Comparison of ENCODE assay signal across 28 cellular contexts in genomic region chr7:141225916-141226618, GRCh38.
DNase-seq lines count a peak whose midpoint lies in the region; ATAC-seq, FAIRE-seq and TF ChIP-seq lines count a peak whose summit lies in the region.
"Had no signal": no experiment of that assay in that cellular context is flagged by ENCODE, and none has a peak within 500 bp of the region (broad histone marks: within the 10 kb centered on the region; RNA-seq: fewer than 3 reads in every experiment).

No MANE protein-coding gene starts in this region.

- SMC1A ChIA-PET in GM12878 (lab: Charles Lee; ENCODE audit: uncharacterized antibody, unreplicated experiment): interaction anchor here (1.2 to 1.3 kb wide), 4 partner anchors 28 to 257 kb away, joined by 3 to 4 read pairs (median 3); no protein-coding TSS in a partner anchor

- no peaks in the 10 kb centered on the region for H3K9me3 ChIP-seq in GM12878 (replicated peaks; ENCODE audit: control insufficient read depth, insufficient read depth, low read length)

- POLR2A ChIA-PET in GM12878 (lab: Charles Lee): interaction anchor here (0.5 kb wide), 1 partner anchor 65 kb away, joined by 3 read pairs; no protein-coding TSS in a partner anchor

- no peak for FAIRE-seq in GM12878 (lab: Jason Lieb, UNC)
- FAIRE-seq: astrocyte had no signal

- H3K4me1 ChIP-seq in GM12878 (ENCODE audit: control insufficient read depth, insufficient read depth, low read length): peaks cover 6% of the 10 kb centered on the region; the same call in 1 of the 2 replicates
- H3K4me1 ChIP-seq: BLaER1 treated with 17β-estradiol and CSF1 and Interleukin-3, amounts not matched to agents 10 nM and 100 nM; neural progenitor cell had no signal

- H3K9ac ChIP-seq in GM12878 (ENCODE audit: control insufficient read depth, insufficient read depth, low read length): no peak overlapping the region
- H3K9ac ChIP-seq: BLaER1 treated with 17β-estradiol and CSF1 and Interleukin-3, amounts not matched to agents 10 nM and 100 nM; KMS-11; neural progenitor cell had no signal

- ATAC-seq in GM12878 (peak; percentile 70), HG03571 (IDR thresholded peaks at IDR 0.05; ENCODE audit: unreplicated experiment) (no peak), GM18519 (IDR thresholded peaks at IDR 0.05; ENCODE audit: low FRiP score, unreplicated experiment) (no peak)
- ATAC-seq: activated naive CD4-positive, alpha-beta T cell treated with anti-CD3 and anti-CD28 coated beads, Interleukin-2, amount 50 U/mL, for 72 hours; HCT116; PC-3; T-cell had no signal

- H3K27ac ChIP-seq in GM12878 (ENCODE audit: control insufficient read depth, insufficient read depth): no peak overlapping the region
- H3K27ac ChIP-seq: BLaER1 treated with 17β-estradiol and CSF1 and Interleukin-3, amounts not matched to agents 10 nM and 100 nM; KMS-11; neural progenitor cell had no signal

- H4K20me1 ChIP-seq in GM12878 (ENCODE audit: control insufficient read depth, insufficient read depth): no peaks in the 10 kb centered on the region; the same call in 1 of the 2 replicates
- H4K20me1 ChIP-seq: BLaER1 treated with 17β-estradiol and CSF1 and Interleukin-3, amounts not matched to agents 10 nM and 100 nM had no signal

- no peak for TF ChIP-seq POLR2A in GM12878 (IDR thresholded peaks at IDR 0.05; ENCODE audit: low read depth, low read length)

- H3K36me3 ChIP-seq in GM12878 (ENCODE audit: control insufficient read depth in 2 of 2, insufficient read depth in 2 of 2, low read length in 1 of 2): no peaks in the 10 kb centered on the region
- H3K36me3 ChIP-seq: BLaER1 treated with 17β-estradiol and CSF1 and Interleukin-3, amounts not matched to agents 10 nM and 100 nM; neural progenitor cell had no signal

- in situ Hi-C loops in GM12878 (cut with MboI): no loop called here

- no peak for TF ChIP-seq EP300 in GM12878 (IDR thresholded peaks at IDR 0.05; ENCODE audit: borderline replicate concordance in 1 of 2, control insufficient read depth in 1 of 2, low read depth in 2 of 2, low read length in 2 of 2)

- intact Hi-C loops in GM12878 (cut with micrococcal nuclease; ENCODE audit: unreplicated experiment): loop anchor here (10.0 kb wide), 1 partner anchor 309 kb away; no protein-coding TSS in a partner anchor

- TF ChIP-seq RAD21 in GM12878 (IDR thresholded peaks at IDR 0.05; ENCODE audit: insufficient read depth, low read depth, low read length): no peak

- no peak overlapping the region for H3K4me2 ChIP-seq in GM12878 (ENCODE audit: control insufficient read depth, insufficient read depth)
- H3K4me2 ChIP-seq: BLaER1 treated with 17β-estradiol and CSF1 and Interleukin-3, amounts not matched to agents 10 nM and 100 nM; KMS-11; neural progenitor cell had no signal

- RAD21 ChIA-PET in GM12878 (lab: Charles Lee; ENCODE audit: unreplicated experiment): interaction anchor here (1.0 to 1.4 kb wide), 2 partner anchors 14 to 212 kb away, joined by 3 to 5 read pairs; partner anchors contain the start of gene MRPS33

- H3K79me2 ChIP-seq in GM12878 (ENCODE audit: control insufficient read depth, insufficient read depth, low read length): no peaks in the 10 kb centered on the region

- H3K27me3 ChIP-seq in GM12878 (replicated peaks in 1 of 2; ENCODE audit: control insufficient read depth in 2 of 2, insufficient read depth in 2 of 2, low read length in 1 of 2): no peaks in the 10 kb centered on the region
- H3K27me3 ChIP-seq: BLaER1 treated with 17β-estradiol and CSF1 and Interleukin-3, amounts not matched to agents 10 nM and 100 nM; dorsolateral prefrontal cortex; neural progenitor cell had no signal

- TF ChIP-seq CTCF in GM12865 (IDR thresholded peaks at IDR 0.05; ENCODE audit: insufficient read depth, low read depth, low read length, missing control alignments) (no peak), GM12878 (IDR thresholded peaks at IDR 0.05 in 2 of 3, conservative IDR thresholded peaks at IDR 0.05 in 1 of 3; ENCODE audit: control insufficient read depth in 2 of 3, extremely low read depth in 1 of 3, insufficient read depth in 1 of 3, low read depth in 3 of 3, low read length in 3 of 3) (no peak)

- BruUV-seq in GM12878 (replicated peaks; lab: Mats Ljungman, UMichigan): no TSS peak

- CTCF ChIA-PET in GM12878 (lab: Yijun Ruan, JAX): interaction anchor here (0.7 to 1.0 kb wide), 4 partner anchors 12 to 213 kb away, joined by 3 read pairs; no protein-coding TSS in a partner anchor

- 8% methylated on average over 8 of the region's 8 CpGs for WGBS in GM12878 (ENCODE audit: insufficient coverage, insufficient replicate concordance, low lambda C conversion rate, missing lambda C conversion rate)

- H3K4me3 ChIP-seq in GM12865 (ENCODE audit: low read depth, low read length): no peak overlapping the region
- no peak overlapping the region for H3K4me3 ChIP-seq in GM12878
- H3K4me3 ChIP-seq: BLaER1 treated with 17β-estradiol and CSF1 and Interleukin-3, amounts not matched to agents 10 nM and 100 nM; dorsolateral prefrontal cortex; lung; neural progenitor cell had no signal

- H2AFZ ChIP-seq in GM12878 (ENCODE audit: control insufficient read depth, low read depth, low read length): no peak overlapping the region
- H2AFZ ChIP-seq: neural progenitor cell had no signal

- DNase-seq in GM12865 (ENCODE audit: low read depth): peak; percentile 43
- DNase-seq in HT1080 (ENCODE audit: low read depth): peak; percentile 22
- peak; percentile 3 for DNase-seq in GM12878 (ENCODE audit: low read depth, low spot score)
- DNase-seq in nucleus accumbens (lab: John Stamatoyannopoulos, UW): peak in 41 of 56 donors; percentile 12 to 91 (median 55)
- no peak for DNase-seq in NCI-H510A treated with DMSO at 0.1 percent for 48 hours (lab: John Stamatoyannopoulos, UW)
- DNase-seq: activated CD4-positive, alpha-beta memory T cell treated with anti-CD3 and anti-CD28 coated beads for 36 hours; activated CD4-positive, CD25-positive, alpha-beta regulatory T cell; activated CD8-positive, alpha-beta memory T cell treated with anti-CD3 and anti-CD28 coated beads, Interleukin-2, amount 50 U/mL, for 48 hours; COR-L47; DMS79; GF-D8; glutamatergic neuron; kidney glomerular epithelial cell; NCI-H1048; NCI-H187; NCI-H345; PC-3; T-cell had no signal

TF ChIP-seq in GM12878, 131 proteins besides CTCF, POLR2A, EP300 and RAD21:
- TF ChIP-seq KAT2A (conservative IDR thresholded peaks at IDR 0.05; ENCODE audit: control insufficient read depth, low read depth, low read length) (no peak), TBL1XR1 (IDR thresholded peaks at IDR 0.05; ENCODE audit: low read depth, low read length) (no peak), IKZF1 (conservative IDR thresholded peaks at IDR 0.05) (peak; percentile 41), SKIL (IDR thresholded peaks at IDR 0.05; ENCODE audit: low read depth, poor library complexity, severe bottlenecking) (no peak), ESRRA (IDR thresholded peaks at IDR 0.05; ENCODE audit: low read length) (no peak), SIX5 (IDR thresholded peaks at IDR 0.05; ENCODE audit: low read depth, low read length, severe bottlenecking) (no peak), SPI1 (IDR thresholded peaks at IDR 0.05; ENCODE audit: borderline replicate concordance, insufficient read depth, low read depth, low read length) (peak; percentile 54; the same call in 1 of the 2 replicates), PKNOX1 (IDR thresholded peaks at IDR 0.05) (peak; percentile 60), IKZF2 (IDR thresholded peaks at IDR 0.05) (0 out of 4 replicates have a peak, but pooled peaks of 1 of the 2 experiments have one; percentile 10), MTA2 (IDR thresholded peaks at IDR 0.05; ENCODE audit: low read depth) (0 out of 2 replicates have a peak, but pooled peaks have one; percentile 10)
